In the genomic region with DNA sequence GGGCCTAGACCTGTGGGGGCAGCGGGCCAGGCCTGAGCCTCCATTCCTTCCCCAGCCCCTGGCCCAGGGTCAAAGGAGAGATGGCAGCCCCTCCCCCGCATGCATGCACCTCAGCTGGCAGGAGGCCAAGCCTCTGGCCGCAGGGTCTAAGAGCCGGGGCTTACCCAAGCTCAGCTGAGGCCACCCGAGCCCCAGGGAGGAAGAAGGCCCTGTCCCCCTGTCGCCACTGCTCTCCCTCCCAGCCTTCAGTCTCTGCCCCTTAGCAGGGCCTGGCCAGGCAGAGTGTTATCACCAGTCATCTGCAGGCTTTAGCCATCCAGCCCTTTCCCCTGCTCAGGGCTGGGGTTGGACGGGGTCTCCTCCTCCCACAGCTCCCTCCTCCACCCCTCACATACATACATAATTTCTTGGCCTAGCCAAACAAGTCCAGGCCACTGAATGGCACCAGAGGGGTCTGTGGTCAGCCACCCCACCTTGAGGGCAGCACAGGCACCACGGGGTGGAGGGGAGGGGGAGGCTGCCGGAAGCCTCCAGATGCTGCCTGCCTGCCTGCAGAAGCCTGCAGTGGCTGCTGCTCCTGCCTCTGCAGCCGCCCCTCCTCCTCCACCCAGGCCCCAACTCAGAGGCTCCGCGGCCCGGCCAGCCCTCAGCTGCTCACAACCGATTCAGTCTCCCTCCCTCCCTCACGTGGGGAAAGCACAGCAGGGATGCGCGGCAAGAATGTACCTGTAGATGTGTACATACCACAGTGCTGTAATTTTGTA, we compare ENCODE assay signal across 11 cellular contexts. TPM values are rescaled to one million over a fixed set of nuclear protein-coding genes. Genes with fewer than 3 reads are reported as not detected.
DNase-seq lines count a peak whose midpoint lies in the region; ATAC-seq, FAIRE-seq and TF ChIP-seq lines count a peak whose summit lies in the region.
"Had no signal": no experiment of that assay in that cellular context is flagged by ENCODE, and none has a peak within 500 bp of the region (broad histone marks: within the 10 kb centered on the region; RNA-seq: fewer than 3 reads in every experiment).

No MANE protein-coding gene starts in this region.

- H4K91ac ChIP-seq in H1 (replicated peaks; ENCODE audit: insufficient read length, low read length): peak overlapping the region; percentile 46

- H2AK5ac ChIP-seq in H1 (ENCODE audit: low read depth, low read length): peak overlapping the region; percentile 68; the same call in 1 of the 2 replicates

- no peak overlapping the region for H3K23ac ChIP-seq in H1 (ENCODE audit: insufficient read length)

- peak; percentile 19 for FAIRE-seq in H1 (lab: Jason Lieb, UNC)
- FAIRE-seq: frontal cortex had no signal

- H3K4me1 ChIP-seq in H1 (replicated peaks in 1 of 4; ENCODE audit: control insufficient read depth in 3 of 4, insufficient read depth in 4 of 4, low read length in 3 of 4): peaks cover 6 to 38% (median 29%) of the 10 kb centered on the region in 4 experiments
- H3K4me1 ChIP-seq in prostate gland (replicated peaks): no peaks in the 10 kb centered on the region

- no peaks in the 10 kb centered on the region for H3K27me3 ChIP-seq in H1 (replicated peaks in 1 of 4; ENCODE audit: control insufficient read depth in 3 of 4, extremely low read depth in 1 of 4, insufficient read depth in 3 of 4, low read length in 3 of 4)
- H3K27me3 ChIP-seq in prostate gland (replicated peaks; ENCODE audit: insufficient read depth): no peaks in the 10 kb centered on the region

- POLR2A ChIA-PET in activated CD4-positive, alpha-beta T cell treated with anti-CD3 and anti-CD28 coated beads for 36 hours (lab: Charles Lee): interaction anchor here (0.6 kb wide), 1 partner anchor 145 kb away, joined by 6 read pairs; no protein-coding TSS in a partner anchor
- POLR2A ChIA-PET in activated CD4-positive, alpha-beta T cell treated with anti-CD3 and anti-CD28 coated beads, Interleukin-2, amount 10 ng/mL, durations not matched to agents 7 days and 5 days (lab: Charles Lee): no interaction called here
- POLR2A ChIA-PET in H1 (lab: Charles Lee; ENCODE audit: partially characterized antibody): interaction anchor here (0.7 to 11.7 kb wide), 20 partner anchors 10 to 487 kb away, joined by 3 to 96 read pairs (median 4); a partner anchor contains a TSS

- peak in 1 of 2 experiments; percentile 34; a peak in 1 of 3 replicates for TF ChIP-seq POLR2A in H1 (IDR thresholded peaks at IDR 0.05; ENCODE audit: control extremely low read depth in 1 of 2, low read depth in 2 of 2, low read length in 2 of 2)
- TF ChIP-seq POLR2A in prostate gland (IDR thresholded peaks at IDR 0.05): no peak

- no peaks in the 10 kb centered on the region for H3K27me3 Mint-ChIP-seq in activated CD4-positive, alpha-beta T cell treated with anti-CD3 and anti-CD28 coated beads for 36 hours
- no peaks in the 10 kb centered on the region for H3K27me3 Mint-ChIP-seq in activated CD4-positive, alpha-beta T cell treated with anti-CD3 and anti-CD28 coated beads, Interleukin-2, amount 10 ng/mL, durations not matched to agents 7 days and 5 days
- H3K27me3 Mint-ChIP-seq: activated CD4-positive, alpha-beta T cell treated with anti-CD3 and anti-CD28 coated beads, Interleukin-2, amount 10 ng/mL, durations not matched to agents 24 days and 14 days had no signal

- H3K9me3 Mint-ChIP-seq in activated CD4-positive, alpha-beta T cell treated with anti-CD3 and anti-CD28 coated beads for 36 hours (ENCODE audit: low read depth): no peaks in the 10 kb centered on the region
- H3K9me3 Mint-ChIP-seq in activated CD4-positive, alpha-beta T cell treated with anti-CD3 and anti-CD28 coated beads, Interleukin-2, amount 10 ng/mL, durations not matched to agents 7 days and 5 days: no peaks in the 10 kb centered on the region
- H3K9me3 Mint-ChIP-seq: activated CD4-positive, alpha-beta T cell treated with anti-CD3 and anti-CD28 coated beads, Interleukin-2, amount 10 ng/mL, durations not matched to agents 24 days and 14 days had no signal

- TF ChIP-seq RAD21 in H1 (IDR thresholded peaks at IDR 0.05 in 1 of 2, conservative IDR thresholded peaks at IDR 0.05 in 1 of 2; ENCODE audit: low read depth in 2 of 2, low read length in 2 of 2): no peak; a peak in 1 of 4 replicates

- no peak overlapping the region for H3K27ac Mint-ChIP-seq in activated CD4-positive, alpha-beta T cell treated with anti-CD3 and anti-CD28 coated beads for 36 hours
- H3K27ac Mint-ChIP-seq in activated CD4-positive, alpha-beta T cell treated with anti-CD3 and anti-CD28 coated beads, Interleukin-2, amount 10 ng/mL, durations not matched to agents 7 days and 5 days: no peak overlapping the region
- H3K27ac Mint-ChIP-seq: activated CD4-positive, alpha-beta T cell treated with anti-CD3 and anti-CD28 coated beads, Interleukin-2, amount 10 ng/mL, durations not matched to agents 24 days and 14 days had no signal

- peaks cover 26% of the 10 kb centered on the region for H3K36me3 Mint-ChIP-seq in activated CD4-positive, alpha-beta T cell treated with anti-CD3 and anti-CD28 coated beads for 36 hours (ENCODE audit: low read depth)
- peaks cover 18% of the 10 kb centered on the region for H3K36me3 Mint-ChIP-seq in activated CD4-positive, alpha-beta T cell treated with anti-CD3 and anti-CD28 coated beads, Interleukin-2, amount 10 ng/mL, durations not matched to agents 7 days and 5 days (ENCODE audit: low read depth)

- peak overlapping the region; percentile 64 for H4K8ac ChIP-seq in H1 (ENCODE audit: extremely low read depth, insufficient read depth, low read length)

- peak overlapping the region; percentile 93 for H3K18ac ChIP-seq in H1 (ENCODE audit: extremely low read depth, low read length)

- WGBS in H1 (ENCODE audit: extremely low coverage in 1 of 2, insufficient coverage in 1 of 2, insufficient read length in 1 of 2, insufficient replicate concordance in 2 of 2, low coverage in 1 of 2, low lambda C conversion rate in 2 of 2, missing lambda C conversion rate in 1 of 2), 2 experiments: 21% methylated on average over 14 of the region's 17 CpGs; no CpG with 5 or more reads in 1 of the 2 experiments
- WGBS in prostate gland: 67% methylated on average over 14 of the region's 17 CpGs

- H3K79me1 ChIP-seq in H1 (ENCODE audit: low read depth, low read length): 0 out of 2 replicates have a peak, but pooled peaks cover 3% of the 10 kb centered on the region

- no peak for ATAC-seq in activated CD4-positive, alpha-beta T cell treated with anti-CD3 and anti-CD28 coated beads for 36 hours
- ATAC-seq in HG02759 (IDR thresholded peaks at IDR 0.05; ENCODE audit: unreplicated experiment) (no peak), HG03469 (IDR thresholded peaks at IDR 0.05; ENCODE audit: unreplicated experiment) (no peak)

- no peak for TF ChIP-seq CTCF in H1 (IDR thresholded peaks at IDR 0.05; ENCODE audit: control extremely low read depth in 1 of 3, insufficient read depth in 1 of 3, low read depth in 1 of 3, low read length in 3 of 3)
- TF ChIP-seq CTCF in prostate gland (IDR thresholded peaks at IDR 0.05): no peak

- H3K9me3 ChIP-seq in H1 (ENCODE audit: insufficient read depth in 2 of 2, low read depth in 1 of 2, low read length in 1 of 2) (no peaks in the 10 kb centered on the region), prostate gland (no peaks in the 10 kb centered on the region)

- peaks cover 0 to 11% (median 8%) of the 10 kb centered on the region in 4 experiments; a peak in 6 of 8 replicates for H3K36me3 ChIP-seq in H1 (ENCODE audit: control insufficient read depth in 2 of 4, insufficient read depth in 4 of 4, low read length in 3 of 4)
- H3K36me3 ChIP-seq in prostate gland: peaks cover 0 to 10% of the 10 kb centered on the region in 2 donors

- no peak for TF ChIP-seq EP300 in H1 (IDR thresholded peaks at IDR 0.05; ENCODE audit: borderline replicate concordance in 1 of 2, low read depth in 2 of 2, low read length in 2 of 2)

- no peak overlapping the region for H2BK120ac ChIP-seq in H1 (replicated peaks; ENCODE audit: low read depth, low read length)

- no peak overlapping the region for H2BK20ac ChIP-seq in H1 (ENCODE audit: low read length)

- H3K56ac ChIP-seq in H1 (replicated peaks; ENCODE audit: insufficient read length, low read depth, low read length): peak overlapping the region; percentile 62

- H2BK12ac ChIP-seq in H1 (ENCODE audit: low read depth, low read length): peak overlapping the region; percentile 84; the same call in 1 of the 2 replicates

- H4K5ac ChIP-seq in H1 (ENCODE audit: insufficient read length, low read depth, low read length): peak overlapping the region; percentile 66

- H3K4me1 Mint-ChIP-seq in activated CD4-positive, alpha-beta T cell treated with anti-CD3 and anti-CD28 coated beads for 36 hours: peaks cover 4% of the 10 kb centered on the region
- peaks cover under 1% of the 10 kb centered on the region for H3K4me1 Mint-ChIP-seq in activated CD4-positive, alpha-beta T cell treated with anti-CD3 and anti-CD28 coated beads, Interleukin-2, amount 10 ng/mL, durations not matched to agents 7 days and 5 days

- H3K27ac ChIP-seq in H1 (ENCODE audit: low read depth, low read length): peak overlapping the region; percentile 58; the same call in 1 of the 2 replicates
- no peak overlapping the region for H3K27ac ChIP-seq in prostate gland

- H3K4me3 ChIP-seq in H1 (ENCODE audit: extremely low read depth in 1 of 4, insufficient read depth in 2 of 4, low read depth in 3 of 4, low read length in 4 of 4) (peak overlapping the region in 2 of 4 experiments; percentile 11 to 14; a peak in 3 of 8 replicates), prostate gland (no peak overlapping the region)

- no peak overlapping the region for H3K4me3 Mint-ChIP-seq in activated CD4-positive, alpha-beta T cell treated with anti-CD3 and anti-CD28 coated beads for 36 hours
- no peak overlapping the region for H3K4me3 Mint-ChIP-seq in activated CD4-positive, alpha-beta T cell treated with anti-CD3 and anti-CD28 coated beads, Interleukin-2, amount 10 ng/mL, durations not matched to agents 7 days and 5 days
- H3K4me3 Mint-ChIP-seq: activated CD4-positive, alpha-beta T cell treated with anti-CD3 and anti-CD28 coated beads, Interleukin-2, amount 10 ng/mL, durations not matched to agents 24 days and 14 days had no signal

- no peak overlapping the region for H3K9ac ChIP-seq in H1 (replicated peaks in 1 of 4; ENCODE audit: extremely low read depth in 1 of 4, low read depth in 3 of 4, low read length in 3 of 4)

- intact Hi-C loops in activated CD4-positive, alpha-beta T cell treated with anti-CD3 and anti-CD28 coated beads for 36 hours (cut with DNase I, micrococcal nuclease): no loop called here
- intact Hi-C loops in posterior cingulate gyrus (cut with DNase I): no loop called here
- intact Hi-C loops in prostate gland (cut with DNase I): no loop called here

- H3K4me2 ChIP-seq in H1 (ENCODE audit: insufficient read depth in 1 of 2, low read depth in 2 of 2, low read length in 2 of 2): peak overlapping the region; percentile 54 to 57

- no peak overlapping the region for H3K14ac ChIP-seq in H1 (ENCODE audit: insufficient read length)

- H2AFZ ChIP-seq in H1 (ENCODE audit: low read length): no peak overlapping the region

- peaks cover 3% of the 10 kb centered on the region; the same call in 1 of the 2 replicates for H3K23me2 ChIP-seq in H1 (ENCODE audit: low read depth, low read length)

- H4K20me1 ChIP-seq in H1 (replicated peaks in 1 of 2; ENCODE audit: control insufficient read depth in 1 of 2, insufficient read depth in 2 of 2, low read length in 2 of 2): peaks cover 0 to 8% of the 10 kb centered on the region in 2 experiments

- peak overlapping the region; percentile 93 for H2BK5ac ChIP-seq in H1 (ENCODE audit: low read depth, low read length)

- H3K79me2 ChIP-seq in H1 (ENCODE audit: control insufficient read depth in 1 of 2, insufficient read depth in 2 of 2, low read length in 2 of 2): no peaks in the 10 kb centered on the region

- no peak overlapping the region for H2BK15ac ChIP-seq in H1 (ENCODE audit: low read length)

- H3K4ac ChIP-seq in H1 (replicated peaks; ENCODE audit: insufficient read length, low read depth, low read length): peak overlapping the region; percentile 12

- DNase-seq in activated CD4-positive, alpha-beta T cell treated with anti-CD3 and anti-CD28 coated beads for 36 hours: peak; percentile 33
- DNase-seq in activated CD4-positive, alpha-beta T cell treated with anti-CD3 and anti-CD28 coated beads, Interleukin-2, amount 10 ng/mL, durations not matched to agents 7 days and 5 days: no peak
- DNase-seq in NCI-H82 (lab: John Stamatoyannopoulos, UW) (peak; percentile 77), H1 (ENCODE audit: low read depth in 1 of 2, low spot score in 2 of 2) (peak in 1 of 2 experiments; percentile 86), posterior cingulate gyrus (peak in 6 of 10 donors; percentile 45 to 93 (median 58)), prostate gland (ENCODE audit: low spot score) (no peak)
- DNase-seq: activated CD4-positive, alpha-beta T cell treated with anti-CD3 and anti-CD28 coated beads, Interleukin-2, amount 10 ng/mL, durations not matched to agents 24 days and 14 days; RPMI8226 had no signal

- CTCF ChIA-PET in activated CD4-positive, alpha-beta T cell treated with anti-CD3 and anti-CD28 coated beads for 36 hours (lab: Charles Lee): interaction anchor here (0.8 kb wide), 1 partner anchor 97 kb away, joined by 3 read pairs; no protein-coding TSS in a partner anchor
- CTCF ChIA-PET in activated CD4-positive, alpha-beta T cell treated with anti-CD3 and anti-CD28 coated beads, Interleukin-2, amount 10 ng/mL, durations not matched to agents 7 days and 5 days (lab: Charles Lee): interaction anchor here (1.0 to 1.8 kb wide), 3 partner anchors 12 to 119 kb away, joined by 3 to 4 read pairs (median 3); no protein-coding TSS in a partner anchor
- CTCF ChIA-PET in H1 (lab: Charles Lee; ENCODE audit: partially characterized antibody): interaction anchor here (0.9 to 2.6 kb wide), 6 partner anchors 9 to 128 kb away, joined by 3 to 12 read pairs (median 4); a partner anchor contains a TSS

RNA-seq across cellular contexts. Expression of a gene that starts 22.8 kb away (rescaled TPM):
- 10 to 100 TPM; 58.4 to 63.2 TPM for total RNA-seq in activated CD4-positive, alpha-beta T cell treated with anti-CD3 and anti-CD28 coated beads for 36 hours
- 10 to 100 TPM; 76.5 TPM for total RNA-seq in activated CD4-positive, alpha-beta T cell treated with anti-CD3 and anti-CD28 coated beads, Interleukin-2, amount 10 ng/mL, durations not matched to agents 7 days and 5 days
- 39.0 and 45.7 TPM in 2 replicates for total RNA-seq in H1 (2021; fragmentation: NEBNext Ultra II Directional; extraction: Animal tissue kit (Norgen Biotek cat#: 25700))
- polyA plus RNA-seq in H1 (2011; rRNA removed): 33.4 and 45.8 TPM in 2 replicates
- 29.0 TPM for polyA plus RNA-seq in H1 (2011; cell fraction: cytosol; rRNA removed)
- polyA plus RNA-seq in H1 (2011; cell fraction: nucleus; rRNA removed): 37.5 TPM
- 35.9 to 43.8 TPM (median 40.9 TPM) in 4 replicates for polyA plus RNA-seq in H1 (2012, experiment 1 of 2)
- 38.3 TPM for polyA plus RNA-seq in H1 (2012, experiment 2 of 2)
- polyA plus RNA-seq in H1 (2013, experiment 1 of 2): 27.7 TPM
- polyA plus RNA-seq in H1 (2013, experiment 2 of 2): 29.3 TPM
- polyA minus RNA-seq in H1 (2011; rRNA and poly(A)+ RNA removed): 34.0 and 46.0 TPM in 2 replicates
- polyA minus RNA-seq in H1 (2011; cell fraction: cytosol; rRNA and poly(A)+ RNA removed): 16.2 TPM
- 12.0 TPM for polyA minus RNA-seq in H1 (2011; cell fraction: nucleus; rRNA and poly(A)+ RNA removed)
- 10 to 100 TPM; 26.6 to 41.1 TPM for total RNA-seq in prostate gland

Comparison
In these comparisons a context has a peak if more than half of its experiments do, and no peak if none do; other contexts are left out.
1. DNase-seq: peak in activated CD4-positive, alpha-beta T cell treated with anti-CD3 and anti-CD28 coated beads for 36 hours (single experiment), NCI-H82 (single experiment) and posterior cingulate gyrus (6 of 10); none in activated CD4-positive, alpha-beta T cell treated with anti-CD3 and anti-CD28 coated beads, Interleukin-2, amount 10 ng/mL, durations not matched to agents 7 days and 5 days (single experiment) and prostate gland (single experiment).